1 cellular context compared by ENCODE assay signal in genomic region chr12:130818381-130819247, GRCh38.
A peak's percentile ranks its signal among the peaks of the same experiment; 100 is the strongest.
TF ChIP-seq lines count a peak whose summit lies in the region.

No MANE protein-coding gene starts in this region.

TF ChIP-seq in WTC11, 78 proteins besides CTCF, POLR2A, EP300 and RAD21 (continued from another document):
- TF ChIP-seq ERG (CRISPR knock-in tag; IDR thresholded peaks at IDR 0.05) (no peak), E2F1 (CRISPR knock-in tag; IDR thresholded peaks at IDR 0.05) (no peak), ETV6 (CRISPR knock-in tag; IDR thresholded peaks at IDR 0.05) (peak; percentile 73; the same call in 1 of the 2 replicates), ZNF532 (CRISPR knock-in tag; IDR thresholded peaks at IDR 0.05; ENCODE audit: borderline replicate concordance) (0 out of 2 replicates have a peak, but pooled peaks have one; percentile 66), SOX15 (CRISPR knock-in tag; IDR thresholded peaks at IDR 0.05) (no peak)
